In genomic region chr1:1069061-1069710, GRCh38 we compare ENCODE assay signal across 8 cellular contexts. TPM values are rescaled to one million over a fixed set of nuclear protein-coding genes. Genes with fewer than 3 reads are reported as not detected.
DNase-seq lines count a peak whose midpoint lies in the region; ATAC-seq, FAIRE-seq and TF ChIP-seq lines count a peak whose summit lies in the region.

No MANE protein-coding gene starts in this region.

- H3K27me3 ChIP-seq in endocrine pancreas (ENCODE audit: control insufficient read depth, insufficient read depth, low read length), result no peaks in the 10 kb centered on the region

- peak; percentile 94 for DNase-seq in GM12891 (ENCODE audit: insufficient read length, low spot score)
- DNase-seq in NCI-H748 treated with DMSO at 0.1 percent for 48 hours (lab: John Stamatoyannopoulos, UW), result peak; percentile 82
- DNase-seq in activated CD8-positive, alpha-beta memory T cell treated with anti-CD3 and anti-CD28 coated beads for 4 hours (ENCODE audit: low read depth in 2 of 2), result peak; percentile 73 to 77
- peak; percentile 24 for DNase-seq in midbrain (lab: John Stamatoyannopoulos, UW)
- DNase-seq in stimulated activated CD8-positive, alpha-beta memory T cell treated with anti-CD3 and anti-CD28 coated beads, Interleukin-2, amount 100 ng/mL, for 1 hour (ENCODE audit: low read depth in 2 of 2), result peak; percentile 81 to 82
- DNase-seq in KG1 (lab: John Stamatoyannopoulos, UW), result no peak

- peak; percentile 100 for FAIRE-seq in GM12891 (lab: Jason Lieb, UNC)

- no peak for TF ChIP-seq POLR2A in GM12891 (IDR thresholded peaks at IDR 0.05; ENCODE audit: low read depth, low read length)

- peak; percentile 57 for ATAC-seq in HG02970 (IDR thresholded peaks at IDR 0.05; ENCODE audit: low FRiP score, unreplicated experiment)

- peak overlapping the region; percentile 24 for H3K9ac ChIP-seq in endocrine pancreas (ENCODE audit: control insufficient read depth, insufficient read depth, low read length)

- H3K9me3 ChIP-seq in endocrine pancreas (ENCODE audit: control insufficient read depth, low read length), result no peaks in the 10 kb centered on the region

- H3K4me1 ChIP-seq in endocrine pancreas (ENCODE audit: control insufficient read depth, insufficient read depth, low read length), result no peaks in the 10 kb centered on the region

- H3K4me3 ChIP-seq in endocrine pancreas (ENCODE audit: control insufficient read depth, insufficient read depth, low read length), result no peak overlapping the region

- H3K36me3 ChIP-seq in endocrine pancreas (ENCODE audit: control insufficient read depth, insufficient read depth, low read length), result no peaks in the 10 kb centered on the region

TF ChIP-seq in GM12891, 5 proteins besides CTCF, POLR2A, EP300 and RAD21:
- TF ChIP-seq TAF1 (IDR thresholded peaks at IDR 0.05; ENCODE audit: low read depth, low read length), result no peak
- no peak for TF ChIP-seq POLR2AphosphoS5 (IDR thresholded peaks at IDR 0.05; ENCODE audit: low read depth, low read length)
- TF ChIP-seq PAX5 (IDR thresholded peaks at IDR 0.05; ENCODE audit: insufficient read depth, low read length, severe bottlenecking), result no peak
- no peak for TF ChIP-seq POU2F2 (IDR thresholded peaks at IDR 0.05; ENCODE audit: low read depth, low read length)
- no peak for TF ChIP-seq SPI1 (IDR thresholded peaks at IDR 0.05; ENCODE audit: low read depth, low read length)
TF ChIP-seq in GM12891: peak in this region for 0.

RNA-seq across cellular contexts. Expression of gene RNF223, which starts 4.9 kb away (rescaled TPM):
- polyA plus RNA-seq in GM12891 (2012; ENCODE audit: low read depth, missing spikeins), result 0.08 TPM

RNA-seq across cellular contexts. Expression of gene C1orf159, which starts 46.7 kb away (rescaled TPM):
- polyA plus RNA-seq in GM12891 (2012; ENCODE audit: low read depth, missing spikeins), result 7.1 TPM

RNA-seq across cellular contexts. Expression of gene AGRN, which starts 49.3 kb away (rescaled TPM):
- polyA plus RNA-seq in GM12891 (2012; ENCODE audit: low read depth, missing spikeins), result 14.4 TPM

RNA-seq across cellular contexts. Expression of gene ISG15, which starts 55.9 kb away (rescaled TPM):
- polyA plus RNA-seq in GM12891 (2012; ENCODE audit: low read depth, missing spikeins), result 191 TPM
